ENCODE assay signal across 17 cellular contexts in genomic region chr3:65809641-65810150, GRCh38.
DNase-seq lines count a peak whose midpoint lies in the region; ATAC-seq, FAIRE-seq and TF ChIP-seq lines count a peak whose summit lies in the region.
"Had no signal": no experiment of that assay in that cellular context is flagged by ENCODE, and none has a peak within 500 bp of the region (broad histone marks: within the 10 kb centered on the region; RNA-seq: fewer than 3 reads in every experiment).

No MANE protein-coding gene starts in this region.

- FAIRE-seq in GM12892 (lab: Jason Lieb, UNC), result peak; percentile 73

- no peaks in the 10 kb centered on the region for H3K9me3 ChIP-seq in prostate gland

- no peaks in the 10 kb centered on the region for H3K27me3 Mint-ChIP-seq in chondrocyte (ENCODE audit: low read depth)
- no peaks in the 10 kb centered on the region for H3K27me3 Mint-ChIP-seq in mesothelial cell of epicardium (ENCODE audit: low read depth)

- H3K27ac ChIP-seq in prostate gland, result peak overlapping the region; percentile 7 to 11
- H3K27ac ChIP-seq: BLaER1 treated with 17β-estradiol and CSF1 and Interleukin-3, amounts not matched to agents 10 nM and 100 nM had no signal

- WGBS in prostate gland, result 87% methylated on average over 2 of the region's 2 CpGs

- intact Hi-C loops in prostate gland (cut with DNase I), result no loop called here

- H3K4me3 Mint-ChIP-seq in chondrocyte (ENCODE audit: unreplicated experiment) (no peak overlapping the region), mesothelial cell of epicardium (no peak overlapping the region)
- H3K4me3 Mint-ChIP-seq: B cell; CD8-positive, alpha-beta T cell; H9 had no signal

- H3K4me1 ChIP-seq in prostate gland (replicated peaks), result peaks cover 4% of the 10 kb centered on the region
- H3K4me1 ChIP-seq: BLaER1 treated with 17β-estradiol and CSF1 and Interleukin-3, amounts not matched to agents 10 nM and 100 nM had no signal

- H3K4me3 ChIP-seq in prostate gland, result no peak overlapping the region
- H3K4me3 ChIP-seq: BLaER1 treated with 17β-estradiol and CSF1 and Interleukin-3, amounts not matched to agents 10 nM and 100 nM had no signal

- H3K4me1 Mint-ChIP-seq in chondrocyte (ENCODE audit: low read depth) (peaks cover 55% of the 10 kb centered on the region), mesothelial cell of epicardium (peaks cover 26% of the 10 kb centered on the region)
- H3K4me1 Mint-ChIP-seq: B cell had no signal

- ATAC-seq in GM21786 (IDR thresholded peaks at IDR 0.05; ENCODE audit: unreplicated experiment), result no peak
- ATAC-seq in activated CD4-positive, CD25-positive, alpha-beta regulatory T cell treated with anti-CD3 and anti-CD28 coated beads, Interleukin-2, amount 50 U/mL, for 24 hours, result no peak
- ATAC-seq: CD8-positive, alpha-beta T cell had no signal

- no peaks in the 10 kb centered on the region for H3K27me3 ChIP-seq in prostate gland (replicated peaks; ENCODE audit: insufficient read depth)
- H3K27me3 ChIP-seq: BLaER1 treated with 17β-estradiol and CSF1 and Interleukin-3, amounts not matched to agents 10 nM and 100 nM had no signal

- H3K36me3 Mint-ChIP-seq in chondrocyte (ENCODE audit: low read depth), result peaks cover 3% of the 10 kb centered on the region
- peaks cover 21% of the 10 kb centered on the region for H3K36me3 Mint-ChIP-seq in mesothelial cell of epicardium
- H3K36me3 Mint-ChIP-seq: CD8-positive, alpha-beta T cell had no signal

- H3K9me3 Mint-ChIP-seq in chondrocyte (ENCODE audit: low read depth) (peaks cover 9% of the 10 kb centered on the region), mesothelial cell of epicardium (peaks cover 22% of the 10 kb centered on the region)

- TF ChIP-seq POLR2A in GM12892 (IDR thresholded peaks at IDR 0.05; ENCODE audit: low read depth, low read length), result no peak
- TF ChIP-seq POLR2A in prostate gland (IDR thresholded peaks at IDR 0.05), result no peak

- TF ChIP-seq CTCF in chondrocyte (IDR thresholded peaks at IDR 0.05) (no peak), mesothelial cell of epicardium (IDR thresholded peaks at IDR 0.05; ENCODE audit: unreplicated experiment) (no peak), prostate gland (IDR thresholded peaks at IDR 0.05) (no peak)

- DNase-seq in GM12892 (ENCODE audit: insufficient read length), result no peak
- DNase-seq in chondrocyte (ENCODE audit: low spot score), result no peak
- DNase-seq in mesothelial cell of epicardium (ENCODE audit: low spot score in 2 of 2, unreplicated experiment in 2 of 2), result no peak
- no peak for DNase-seq in prostate gland (ENCODE audit: low spot score)
- DNase-seq in hypothalamus (lab: John Stamatoyannopoulos, UW), result no peak
- DNase-seq: 8988T; Calu3; CD8-positive, alpha-beta T cell; DMS 273 treated with DMSO at 0.1 percent for 48 hours; DMS53; DND-41; EL; H9 had no signal

- H3K27ac Mint-ChIP-seq in chondrocyte (ENCODE audit: unreplicated experiment) (peak overlapping the region; percentile 55), mesothelial cell of epicardium (peak overlapping the region; percentile 2)
- H3K27ac Mint-ChIP-seq: B cell; CD8-positive, alpha-beta T cell; H9 had no signal

- no peaks in the 10 kb centered on the region for H3K36me3 ChIP-seq in prostate gland
- H3K36me3 ChIP-seq: BLaER1 treated with 17β-estradiol and CSF1 and Interleukin-3, amounts not matched to agents 10 nM and 100 nM had no signal
